ENCODE assay signal across 8 cellular contexts in the genomic region with DNA sequence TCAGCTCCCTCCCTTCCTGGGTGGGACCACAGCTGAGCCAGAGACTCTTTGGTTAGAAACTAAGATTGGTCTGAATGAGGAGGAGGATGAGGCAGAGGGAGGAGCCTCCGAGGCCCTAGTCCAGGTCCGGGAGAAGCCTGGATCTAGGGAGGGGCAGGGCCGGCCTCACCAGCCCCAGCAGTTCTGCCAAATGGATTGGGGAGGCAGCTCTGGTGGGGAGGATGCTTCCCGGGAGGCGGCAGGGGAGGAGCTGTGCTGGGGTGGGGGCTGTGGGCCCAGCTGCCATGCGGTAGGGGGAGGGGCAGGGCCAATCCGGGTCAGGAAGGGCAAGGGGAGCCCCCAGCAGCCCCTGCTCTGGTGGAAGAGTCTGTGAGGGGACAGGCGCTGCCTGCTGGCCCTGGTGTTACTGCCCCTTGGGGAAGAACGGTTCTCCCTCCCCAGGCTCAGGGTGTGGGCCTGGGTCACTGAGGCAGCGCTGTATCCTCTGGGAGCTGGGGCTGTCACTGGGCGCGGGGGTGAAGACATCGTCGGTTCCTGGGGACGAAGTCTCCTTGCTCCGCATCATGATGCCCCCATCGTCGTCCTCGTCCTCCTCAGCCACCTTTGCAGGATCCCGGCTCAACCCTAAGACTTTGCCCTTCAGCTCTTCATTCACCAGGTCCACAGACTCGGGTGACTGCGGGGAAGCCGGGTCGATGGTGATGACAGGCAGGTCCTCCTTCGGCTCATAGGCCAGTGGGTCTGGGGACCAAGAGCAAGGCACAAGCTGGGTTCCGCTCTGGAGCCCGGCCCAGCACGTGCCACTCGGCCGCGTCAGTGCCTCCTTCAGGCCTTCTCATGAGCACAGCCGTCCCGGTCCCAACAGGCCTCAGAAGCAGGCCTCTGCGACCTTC. TPM values are rescaled to one million over a fixed set of nuclear protein-coding genes. Genes with fewer than 3 reads are reported as not detected.
DNase-seq lines count a peak whose midpoint lies in the region; ATAC-seq and TF ChIP-seq lines count a peak whose summit lies in the region.

No MANE protein-coding gene starts in this region.

- H3K27me3 Mint-ChIP-seq in progenitor cell of endocrine pancreas = no peaks in the 10 kb centered on the region
- H3K27me3 Mint-ChIP-seq in naive thymus-derived CD4-positive, alpha-beta T cell = no peaks in the 10 kb centered on the region

- peak; percentile 74 for DNase-seq in ELR (ENCODE audit: low read depth)
- DNase-seq in SJCRH30 = peak in 1 of 2 experiments; percentile 49
- peak; percentile 83 for DNase-seq in fibroblast of pulmonary artery (ENCODE audit: low read depth)
- DNase-seq in progenitor cell of endocrine pancreas (ENCODE audit: low spot score, unreplicated experiment) = no peak
- DNase-seq in naive thymus-derived CD4-positive, alpha-beta T cell = no peak
- DNase-seq in NOMO-1 treated with dmso at 0.1 percent for 144 hours (lab: John Stamatoyannopoulos, UW; ENCODE audit: unreplicated experiment) = no peak

- H3K36me3 Mint-ChIP-seq in progenitor cell of endocrine pancreas (ENCODE audit: insufficient read depth) = no peaks in the 10 kb centered on the region
- H3K36me3 Mint-ChIP-seq in naive thymus-derived CD4-positive, alpha-beta T cell = peaks cover 0 to 5% (median 0%) of the 10 kb centered on the region in 5 donors

- ATAC-seq in GM21390 (IDR thresholded peaks at IDR 0.05; ENCODE audit: unreplicated experiment) (no peak), HG02840 (IDR thresholded peaks at IDR 0.05; ENCODE audit: low FRiP score, unreplicated experiment) (no peak)
- ATAC-seq in naive thymus-derived CD4-positive, alpha-beta T cell = no peak

- peaks cover 20% of the 10 kb centered on the region for H3K4me1 ChIP-seq in SJCRH30
- H3K4me1 ChIP-seq in naive thymus-derived CD4-positive, alpha-beta T cell (ENCODE audit: control insufficient read depth in 2 of 2, insufficient read depth in 2 of 2, low read length in 2 of 2) = no peaks in the 10 kb centered on the region

- H3K27ac ChIP-seq in SJCRH30 = peak overlapping the region; percentile 66
- no peak overlapping the region for H3K27ac ChIP-seq in naive thymus-derived CD4-positive, alpha-beta T cell (ENCODE audit: low read depth, low read length)

- no peaks in the 10 kb centered on the region for H3K9me3 ChIP-seq in SJCRH30 (replicated peaks)
- H3K9me3 ChIP-seq in naive thymus-derived CD4-positive, alpha-beta T cell (ENCODE audit: control insufficient read depth in 2 of 3, low read length in 3 of 3) = no peaks in the 10 kb centered on the region

- intact Hi-C loops in naive thymus-derived CD4-positive, alpha-beta T cell (cut with micrococcal nuclease) = loop anchor here (5.0 kb wide), 3 partner anchors 133 to 502 kb away; a partner anchor contains a TSS

- H3K4me3 Mint-ChIP-seq in progenitor cell of endocrine pancreas (ENCODE audit: low read depth) = no peak overlapping the region
- H3K4me3 Mint-ChIP-seq in naive thymus-derived CD4-positive, alpha-beta T cell = peak overlapping the region in 1 of 10 donors; percentile 14

- H3K4me1 Mint-ChIP-seq in progenitor cell of endocrine pancreas (ENCODE audit: low read depth) = peaks cover 6% of the 10 kb centered on the region
- peaks cover 0 to 21% (median 3%) of the 10 kb centered on the region in 7 donors for H3K4me1 Mint-ChIP-seq in naive thymus-derived CD4-positive, alpha-beta T cell

- CTCF ChIA-PET in naive thymus-derived CD4-positive, alpha-beta T cell (lab: Charles Lee) = interaction anchor here (0.7 to 15.2 kb wide), 5 partner anchors 55 to 297 kb away, joined by 3 to 163 read pairs (median 4); no protein-coding TSS in a partner anchor

- peak overlapping the region; percentile 83 for H3K27ac Mint-ChIP-seq in progenitor cell of endocrine pancreas
- H3K27ac Mint-ChIP-seq in naive thymus-derived CD4-positive, alpha-beta T cell = peak overlapping the region in 1 of 9 donors; percentile 0

- H3K4me3 ChIP-seq in SJCRH30 = no peak overlapping the region
- no peak overlapping the region for H3K4me3 ChIP-seq in fibroblast of pulmonary artery (replicated peaks; ENCODE audit: low read depth, low read length)
- H3K4me3 ChIP-seq in naive thymus-derived CD4-positive, alpha-beta T cell (ENCODE audit: low read length) = no peak overlapping the region

- no peaks in the 10 kb centered on the region for H3K36me3 ChIP-seq in SJCRH30
- peaks cover 0 to 38% (median 0%) of the 10 kb centered on the region in 3 experiments for H3K36me3 ChIP-seq in naive thymus-derived CD4-positive, alpha-beta T cell (ENCODE audit: control insufficient read depth in 2 of 3, insufficient read depth in 3 of 3, low read length in 3 of 3)

- TF ChIP-seq CTCF in fibroblast of pulmonary artery (IDR thresholded peaks at IDR 0.05; ENCODE audit: low read length, missing control alignments) = no peak
- no peak for TF ChIP-seq CTCF in progenitor cell of endocrine pancreas (IDR thresholded peaks at IDR 0.05; ENCODE audit: unreplicated experiment)

- H3K9me3 Mint-ChIP-seq in progenitor cell of endocrine pancreas (ENCODE audit: low read depth) = no peaks in the 10 kb centered on the region
- H3K9me3 Mint-ChIP-seq in naive thymus-derived CD4-positive, alpha-beta T cell = peaks cover 0 to 2% (median 0%) of the 10 kb centered on the region in 11 donors

- H3K27me3 ChIP-seq in SJCRH30 = no peaks in the 10 kb centered on the region
- H3K27me3 ChIP-seq in naive thymus-derived CD4-positive, alpha-beta T cell (ENCODE audit: control insufficient read depth in 2 of 2, insufficient read depth in 2 of 2, low read length in 2 of 2) = no peaks in the 10 kb centered on the region

- POLR2A ChIA-PET in naive thymus-derived CD4-positive, alpha-beta T cell (lab: Charles Lee) = no interaction called here

RNA-seq across cellular contexts. Expression of a gene that starts 54.8 kb away (rescaled TPM):
- total RNA-seq in SJCRH30 (2014; rRNA removed; shearing (Covaris generic)) = 7.4 and 8.4 TPM in 2 replicates
- total RNA-seq in progenitor cell of endocrine pancreas = 19.6 and 23.3 TPM in 2 replicates
- total RNA-seq in naive thymus-derived CD4-positive, alpha-beta T cell = 10 to 100 TPM; 13.2 to 25.7 (median 21.1) TPM
- 10 to 100 TPM in 1 of 2 donors, 1 to 10 TPM in 1; 7.1 to 18.2 TPM for polyA plus RNA-seq in naive thymus-derived CD4-positive, alpha-beta T cell

Comparison
In these comparisons a context has a peak if more than half of its experiments do, and no peak if none do; other contexts are left out.
1. DNase-seq: peak in ELR (single experiment) and fibroblast of pulmonary artery (single experiment); none in progenitor cell of endocrine pancreas (single experiment), naive thymus-derived CD4-positive, alpha-beta T cell (0 of 9) and NOMO-1 treated with dmso at 0.1 percent for 144 hours (single experiment).